Comparison of ENCODE assay signal across 13 cellular contexts in genomic region chr12:98373982-98374381, GRCh38.
DNase-seq lines count a peak whose midpoint lies in the region; ATAC-seq and TF ChIP-seq lines count a peak whose summit lies in the region.
"Had no signal": no experiment of that assay in that cellular context is flagged by ENCODE, and none has a peak within 500 bp of the region (broad histone marks: within the 10 kb centered on the region; RNA-seq: fewer than 3 reads in every experiment).

No MANE protein-coding gene starts in this region.

- no TSS peak for BruUV-seq in mammary epithelial cell (replicated peaks; lab: Mats Ljungman, UMichigan)

- H3K27ac ChIP-seq in mammary epithelial cell (ENCODE audit: insufficient read depth, low read depth, low read length) (no peak overlapping the region), aorta (ENCODE audit: low read depth in 1 of 2, low read length in 2 of 2) (no peak overlapping the region)
- H3K27ac ChIP-seq: epithelial cell of prostate, lower lobe of right lung had no signal

- DNase-seq in NOMO-1 treated with DMSO at 0.1 percent for 48 hours (lab: John Stamatoyannopoulos, UW; ENCODE audit: unreplicated experiment) (peak; percentile 23), NOMO-1 (lab: John Stamatoyannopoulos, UW; ENCODE audit: unreplicated experiment in 2 of 2) (no peak), NAMALWA (ENCODE audit: low spot score) (peak; percentile 31), mammary epithelial cell (no peak), skeletal muscle cell (ENCODE audit: low read depth) (peak; percentile 12), nucleus accumbens (lab: John Stamatoyannopoulos, UW) (no peak), aorta (no peak)
- DNase-seq: C1 segment of cervical spinal cord, GOT3, lower lobe of right lung had no signal

- H3K27ac Mint-ChIP-seq in stimulated activated memory B cell treated with anti-CD40 and anti-IgM and Interleukin-4, amounts not matched to agents 10 μg/mL and 1 μg/mL and 100 μg/mL, for 72 hours: no peak overlapping the region
- H3K27ac Mint-ChIP-seq: activated naive CD8-positive, alpha-beta T cell had no signal

- H3K9me3 ChIP-seq in mammary epithelial cell (replicated peaks; ENCODE audit: insufficient read depth, low read length): no peaks in the 10 kb centered on the region
- H3K9me3 ChIP-seq in aorta (ENCODE audit: control insufficient read depth, low read length): no peaks in the 10 kb centered on the region
- H3K9me3 ChIP-seq: lower lobe of right lung had no signal

- H3K9ac ChIP-seq in mammary epithelial cell (ENCODE audit: insufficient read depth, low read length): no peak overlapping the region

- no peak for ATAC-seq in aorta (ENCODE audit: low FRiP score)
- no peak for ATAC-seq in stimulated activated memory B cell treated with anti-CD40 and anti-IgM and Interleukin-4, amounts not matched to agents 10 μg/mL and 1 μg/mL and 100 μg/mL, for 72 hours
- ATAC-seq: lower lobe of right lung had no signal

- no peak overlapping the region for H3K4me3 Mint-ChIP-seq in stimulated activated memory B cell treated with anti-CD40 and anti-IgM and Interleukin-4, amounts not matched to agents 10 μg/mL and 1 μg/mL and 100 μg/mL, for 72 hours
- H3K4me3 Mint-ChIP-seq: activated naive CD8-positive, alpha-beta T cell had no signal

- in situ Hi-C loops in mammary epithelial cell (cut with MboI; ENCODE audit: low sequenced_read_pairs in 2 of 2): no loop called here

- H3K36me3 ChIP-seq in mammary epithelial cell (ENCODE audit: insufficient read depth, low read length): no peaks in the 10 kb centered on the region
- no peaks in the 10 kb centered on the region for H3K36me3 ChIP-seq in aorta (ENCODE audit: control insufficient read depth in 1 of 2, insufficient read depth in 2 of 2, low read length in 1 of 2)
- H3K36me3 ChIP-seq: lower lobe of right lung had no signal

- H3K4me1 ChIP-seq in mammary epithelial cell (ENCODE audit: insufficient read depth, low read length) (peaks cover 7% of the 10 kb centered on the region), aorta (ENCODE audit: control insufficient read depth in 1 of 2, insufficient read depth in 2 of 2, low read length in 2 of 2) (peaks cover 0 to 3% of the 10 kb centered on the region in 2 donors)
- H3K4me1 ChIP-seq: lower lobe of right lung had no signal

- H3K9me3 Mint-ChIP-seq in stimulated activated memory B cell treated with anti-CD40 and anti-IgM and Interleukin-4, amounts not matched to agents 10 μg/mL and 1 μg/mL and 100 μg/mL, for 72 hours: no peaks in the 10 kb centered on the region

- H3K79me2 ChIP-seq in mammary epithelial cell (ENCODE audit: insufficient read depth, low read length): no peaks in the 10 kb centered on the region

- no peaks in the 10 kb centered on the region for H4K20me1 ChIP-seq in mammary epithelial cell (ENCODE audit: insufficient read depth, low read length)

- no peaks in the 10 kb centered on the region for H3K27me3 ChIP-seq in mammary epithelial cell (ENCODE audit: insufficient read depth, low read length)
- no peaks in the 10 kb centered on the region for H3K27me3 ChIP-seq in aorta (ENCODE audit: control insufficient read depth in 1 of 2, insufficient read depth in 2 of 2, low read length in 1 of 2)

- intact Hi-C loops in mammary epithelial cell (cut with micrococcal nuclease) (loop anchor here (1.0 to 10.0 kb wide), 7 partner anchors 79 to 1387 kb away; no protein-coding TSS in a partner anchor), aorta (cut with DNase I) (loop anchor here in 1 of 2 donors (10.0 kb wide), 1 partner anchor 1389 kb away; no protein-coding TSS in a partner anchor)

- WGBS in mammary epithelial cell (ENCODE audit: low coverage, missing lambda C conversion rate): 92% methylated on average over 1 of the region's 1 CpG
- WGBS in aorta, 2 donors: 88 to 92% methylated on average over 1 of the region's 1 CpG

- H3K4me1 Mint-ChIP-seq in stimulated activated memory B cell treated with anti-CD40 and anti-IgM and Interleukin-4, amounts not matched to agents 10 μg/mL and 1 μg/mL and 100 μg/mL, for 72 hours: no peaks in the 10 kb centered on the region

- CTCF ChIA-PET in mammary epithelial cell (lab: Charles Lee; ENCODE audit: low non-redundant PET): no interaction called here

- H3K27me3 Mint-ChIP-seq in stimulated activated memory B cell treated with anti-CD40 and anti-IgM and Interleukin-4, amounts not matched to agents 10 μg/mL and 1 μg/mL and 100 μg/mL, for 72 hours: peaks cover 59% of the 10 kb centered on the region

- no peak overlapping the region for H3K4me3 ChIP-seq in mammary epithelial cell (replicated peaks in 1 of 3; ENCODE audit: insufficient read depth in 1 of 3, low read depth in 2 of 3, low read length in 3 of 3)
- no peak overlapping the region for H3K4me3 ChIP-seq in skeletal muscle cell (ENCODE audit: low read depth, low read length)
- H3K4me3 ChIP-seq in aorta (ENCODE audit: low read length in 2 of 2): no peak overlapping the region
- H3K4me3 ChIP-seq: lower lobe of right lung had no signal

- TF ChIP-seq CTCF in mammary epithelial cell (conservative IDR thresholded peaks at IDR 0.05 in 1 of 2, IDR thresholded peaks at IDR 0.05 in 1 of 2; ENCODE audit: extremely low read depth in 1 of 2, insufficient read depth in 1 of 2, low read depth in 1 of 2, low read length in 2 of 2): peak; percentile 22 to 31

- dilution Hi-C loops in mammary epithelial cell (cut with HindIII; ENCODE audit: low sequenced_read_pairs): no loop called here

- H2AFZ ChIP-seq in mammary epithelial cell (ENCODE audit: low read depth, low read length): no peak overlapping the region

- H3K4me2 ChIP-seq in mammary epithelial cell (ENCODE audit: insufficient read depth, low read depth, low read length): no peak overlapping the region

- no peaks in the 10 kb centered on the region for H3K36me3 Mint-ChIP-seq in stimulated activated memory B cell treated with anti-CD40 and anti-IgM and Interleukin-4, amounts not matched to agents 10 μg/mL and 1 μg/mL and 100 μg/mL, for 72 hours

Comparison
In these comparisons a context has a peak if more than half of its experiments do, and no peak if none do; other contexts are left out.
1. DNase-seq: peak in NOMO-1 treated with DMSO at 0.1 percent for 48 hours (single experiment), NAMALWA (single experiment) and skeletal muscle cell (single experiment); none in NOMO-1 (0 of 2), mammary epithelial cell (single experiment), nucleus accumbens (0 of 56) and aorta (0 of 2).